In genomic region chr2:28356095-28356911, GRCh38 we compare ENCODE assay signal across 8 cellular contexts. TPM values are rescaled to one million over a fixed set of nuclear protein-coding genes. Genes with fewer than 3 reads are reported as not detected.
DNase-seq lines count a peak whose midpoint lies in the region; ATAC-seq and TF ChIP-seq lines count a peak whose summit lies in the region.

No MANE protein-coding gene starts in this region.

- H2AFZ ChIP-seq in mesenchymal stem cell (ENCODE audit: low read depth, low read length) (no peak overlapping the region), Karpas-422 (ENCODE audit: low read length) (no peak overlapping the region)

- H3K18ac ChIP-seq in mesenchymal stem cell (ENCODE audit: low read depth in 1 of 2, low read length in 2 of 2) = peak overlapping the region; percentile 4 to 54

- H2AK5ac ChIP-seq in mesenchymal stem cell (ENCODE audit: low read length, severe bottlenecking) = no peak overlapping the region

- H3K4me3 ChIP-seq in dorsolateral prefrontal cortex (no peak overlapping the region), mesenchymal stem cell (ENCODE audit: insufficient read depth in 1 of 2, low read depth in 1 of 2, low read length in 2 of 2) (peak overlapping the region in 1 of 2 experiments; percentile 38), suprapubic skin (no peak overlapping the region), Karpas-422 (ENCODE audit: low read length) (no peak overlapping the region)

- H2BK5ac ChIP-seq in mesenchymal stem cell (ENCODE audit: low read depth, low read length, poor library complexity, severe bottlenecking) = no peak overlapping the region

- H4K20me1 ChIP-seq in Karpas-422 (ENCODE audit: insufficient read depth, low read depth, low read length) = no peaks in the 10 kb centered on the region

- no peak for TF ChIP-seq POLR2A in suprapubic skin (IDR thresholded peaks at IDR 0.05)

- TF ChIP-seq EP300 in suprapubic skin (IDR thresholded peaks at IDR 0.05) = no peak

- H4K8ac ChIP-seq in mesenchymal stem cell (ENCODE audit: low read length) = peak overlapping the region; percentile 80

- DNase-seq in NCI-H2171 treated with DMSO at 0.1 percent for 48 hours (lab: John Stamatoyannopoulos, UW) = peak; percentile 11
- DNase-seq in NCI-H2171 (lab: John Stamatoyannopoulos, UW) = no peak
- peak; percentile 87 for DNase-seq in RPMI8226
- peak; percentile 50 to 89 (median 70) for DNase-seq in dorsolateral prefrontal cortex
- DNase-seq in mesenchymal stem cell = peak; percentile 84
- peak; percentile 93 to 95 for DNase-seq in suprapubic skin (ENCODE audit: low spot score in 2 of 2)
- DNase-seq in Karpas-422 = no peak

- no peaks in the 10 kb centered on the region for H3K79me1 ChIP-seq in mesenchymal stem cell (replicated peaks; ENCODE audit: low read length, poor library complexity, severe bottlenecking)

- TF ChIP-seq CTCF in dorsolateral prefrontal cortex (IDR thresholded peaks at IDR 0.05 in 54 of 56, conservative IDR thresholded peaks at IDR 0.05 in 2 of 56; ENCODE audit: low read depth in 1 of 56, partially characterized antibody in 56 of 56) (no peak), suprapubic skin (IDR thresholded peaks at IDR 0.05) (no peak)

- H3K23ac ChIP-seq in mesenchymal stem cell (ENCODE audit: low read length in 2 of 2) = no peak overlapping the region

- H3K4me1 ChIP-seq in mesenchymal stem cell (ENCODE audit: control insufficient read depth, insufficient read depth, low read depth, low read length) (peaks cover 38% of the 10 kb centered on the region), suprapubic skin (peaks cover 44% of the 10 kb centered on the region), Karpas-422 (ENCODE audit: low read length) (no peaks in the 10 kb centered on the region)

- no peak for ATAC-seq in HG03460 (IDR thresholded peaks at IDR 0.05; ENCODE audit: unreplicated experiment)

- H3K27ac ChIP-seq in dorsolateral prefrontal cortex = peak overlapping the region in 40 of 59 donors; percentile 0 to 83 (median 44)
- no peak overlapping the region for H3K27ac ChIP-seq in mesenchymal stem cell (ENCODE audit: low read length, poor library complexity, severe bottlenecking)
- peak overlapping the region; percentile 75 for H3K27ac ChIP-seq in suprapubic skin
- H3K27ac ChIP-seq in Karpas-422 (ENCODE audit: low read length) = no peak overlapping the region

- H4K91ac ChIP-seq in mesenchymal stem cell (ENCODE audit: low read length) = peak overlapping the region; percentile 77

- H3K36me3 ChIP-seq in mesenchymal stem cell (ENCODE audit: control insufficient read depth in 1 of 2, insufficient read depth in 2 of 2, low read depth in 1 of 2, low read length in 2 of 2) (no peaks in the 10 kb centered on the region), suprapubic skin (no peaks in the 10 kb centered on the region), Karpas-422 (ENCODE audit: insufficient read depth, low read length) (no peaks in the 10 kb centered on the region)

- intact Hi-C loops in dorsolateral prefrontal cortex (cut with DNase I) = no loop called here

- H2BK120ac ChIP-seq in mesenchymal stem cell (ENCODE audit: low read depth, low read length) = peak overlapping the region; percentile 45

- peak overlapping the region; percentile 29 for H2BK15ac ChIP-seq in mesenchymal stem cell (ENCODE audit: low read depth, poor library complexity, severe bottlenecking)

- H3K9ac ChIP-seq in mesenchymal stem cell (ENCODE audit: low read length) (peak overlapping the region; percentile 84), Karpas-422 (ENCODE audit: low read length) (no peak overlapping the region)

- no peak overlapping the region for H3K4me2 ChIP-seq in mesenchymal stem cell (ENCODE audit: low read length, poor library complexity, severe bottlenecking)
- H3K4me2 ChIP-seq in Karpas-422 (ENCODE audit: low read depth, low read length, poor library complexity, severe bottlenecking) = no peak overlapping the region

- H3K9me2 ChIP-seq in Karpas-422 (replicated peaks; ENCODE audit: insufficient read depth, low read length) = no peaks in the 10 kb centered on the region

- H3K27me3 ChIP-seq in dorsolateral prefrontal cortex (no peaks in the 10 kb centered on the region), mesenchymal stem cell (ENCODE audit: control insufficient read depth in 1 of 2, insufficient read depth in 1 of 2, low read length in 2 of 2) (no peaks in the 10 kb centered on the region), suprapubic skin (no peaks in the 10 kb centered on the region), Karpas-422 (ENCODE audit: low read length) (no peaks in the 10 kb centered on the region)

- H2BK12ac ChIP-seq in mesenchymal stem cell (ENCODE audit: low read length in 2 of 2) = peak overlapping the region; percentile 67 to 96

- H3K4ac ChIP-seq in mesenchymal stem cell (ENCODE audit: low read depth in 1 of 2, low read length in 2 of 2) = peak overlapping the region; percentile 46 to 56

- 59% methylated on average over 15 of the region's 17 CpGs for WGBS in mesenchymal stem cell
- WGBS in suprapubic skin = 13% methylated on average over 6 of the region's 17 CpGs

- H3K9me3 ChIP-seq in mesenchymal stem cell (ENCODE audit: control insufficient read depth, low read length) (no peaks in the 10 kb centered on the region), suprapubic skin (no peaks in the 10 kb centered on the region), Karpas-422 (ENCODE audit: low read length) (no peaks in the 10 kb centered on the region)

- no peaks in the 10 kb centered on the region for H3K79me2 ChIP-seq in Karpas-422 (ENCODE audit: low read length)

- peak overlapping the region in 1 of 2 experiments; percentile 75 for H3K14ac ChIP-seq in mesenchymal stem cell (ENCODE audit: low read length in 2 of 2)

RNA-seq across cellular contexts. Expression of gene FOSL2, which starts 36.4 kb away (rescaled TPM):
- total RNA-seq in dorsolateral prefrontal cortex (100 to 1,000 TPM in 7 of 120 experiments, 10 to 100 TPM in 113; 22.5 to 173 (median 64.0) TPM), suprapubic skin (100 to 1,000 TPM; 298 to 370 (median 337) TPM)
- polyA plus RNA-seq in mesenchymal stem cell (2013, experiment 1 of 2) = 15.6 TPM
- polyA plus RNA-seq in mesenchymal stem cell (2013, experiment 2 of 2) = 14.8 TPM
- total RNA-seq in Karpas-422 (2014; rRNA removed; shearing (Covaris generic); ENCODE audit: low replicate concordance) = 0.30 and 0.61 TPM in 2 replicates

Comparison
In these comparisons a context has a peak if more than half of its experiments do, and no peak if none do; other contexts are left out.
1. DNase-seq: peak in NCI-H2171 treated with DMSO at 0.1 percent for 48 hours (single experiment), RPMI8226 (single experiment), dorsolateral prefrontal cortex (10 of 10), mesenchymal stem cell (single experiment) and suprapubic skin (2 of 2); none in NCI-H2171 (single experiment) and Karpas-422 (single experiment).
2. H3K27ac ChIP-seq: peak in dorsolateral prefrontal cortex (40 of 59) and suprapubic skin (single experiment); none in mesenchymal stem cell (single experiment) and Karpas-422 (single experiment).
3. RNA of gene FOSL2, which starts 36.4 kb away (total RNA-seq): 298 to 370 TPM in suprapubic skin and 22.5 to 173 TPM in dorsolateral prefrontal cortex; 0.30 to 0.61 TPM in Karpas-422; every median in the first group is over 10 times any median in the second.